8 cellular contexts compared by ENCODE assay signal in genomic region chr2:38106420-38107182, GRCh38. TPM values are rescaled to one million over a fixed set of nuclear protein-coding genes. Genes with fewer than 3 reads are reported as not detected.
DNase-seq lines count a peak whose midpoint lies in the region; ATAC-seq, FAIRE-seq and TF ChIP-seq lines count a peak whose summit lies in the region.

No MANE protein-coding gene starts in this region.

- DNase-seq in NOMO-1 treated with DMSO at 0.1 percent for 48 hours (lab: John Stamatoyannopoulos, UW; ENCODE audit: unreplicated experiment), result peak; percentile 61
- DNase-seq in epithelial cell of esophagus (ENCODE audit: low read depth), result peak; percentile 68
- DNase-seq in renal cortical epithelial cell (ENCODE audit: low read depth), result peak; percentile 91
- no peak for DNase-seq in KG1 (lab: John Stamatoyannopoulos, UW)
- DNase-seq in stimulated activated CD4-positive, alpha-beta T cell treated with anti-CD3 and anti-CD28 coated beads, Interleukin-1b, Interleukin-23, amount 100 ng/mL, for 48 hours, result no peak
- no peak for DNase-seq in small intestine

- no peaks in the 10 kb centered on the region for H3K27me3 ChIP-seq in small intestine (ENCODE audit: control insufficient read depth in 2 of 2, insufficient read depth in 2 of 2, low read length in 2 of 2)

- 63 to 83% (median 78%) methylated on average over 8 of the region's 8 CpGs for WGBS in small intestine, 3 donors

- H3K4me1 ChIP-seq in small intestine (ENCODE audit: control insufficient read depth in 2 of 2, insufficient read depth in 1 of 2, low read depth in 1 of 2, low read length in 1 of 2), result peaks cover 0 to 2% of the 10 kb centered on the region in 2 donors

- no peak for TF ChIP-seq CTCF in epithelial cell of esophagus (IDR thresholded peaks at IDR 0.05; ENCODE audit: insufficient read depth, low read depth, low read length, missing control alignments)

- FAIRE-seq in small intestine (lab: Jason Lieb, UNC), result no peak

- peak overlapping the region in 1 of 2 donors; percentile 43 for H3K27ac ChIP-seq in small intestine (ENCODE audit: low read depth in 1 of 2, low read length in 1 of 2)

- H3K36me3 ChIP-seq in small intestine (ENCODE audit: control insufficient read depth in 2 of 2, insufficient read depth in 2 of 2, low read length in 2 of 2), result no peaks in the 10 kb centered on the region

- ATAC-seq in GM18868 (IDR thresholded peaks at IDR 0.05; ENCODE audit: unreplicated experiment) (peak; percentile 63), GM18517 (IDR thresholded peaks at IDR 0.05; ENCODE audit: unreplicated experiment) (no peak)

- H3K4me3 ChIP-seq in epithelial cell of esophagus (ENCODE audit: low read length) (no peak overlapping the region), small intestine (ENCODE audit: low read depth in 1 of 2, low read length in 2 of 2) (no peak overlapping the region)

- no peaks in the 10 kb centered on the region for H3K9me3 ChIP-seq in small intestine (ENCODE audit: control insufficient read depth, low read depth)

RNA-seq across cellular contexts. Expression of gene CYP1B1, which starts 30.6 kb away (rescaled TPM):
- 18.9 and 422 TPM in 2 replicates for total RNA-seq in renal cortical epithelial cell
- 10 to 100 TPM in 1 of 3 donors, 1 to 10 TPM in 1, under 1 TPM in 1; 0.67 to 15.1 (median 1.9) TPM for polyA plus RNA-seq in small intestine

Comparison
In these comparisons a context has a peak if more than half of its experiments do, and no peak if none do; other contexts are left out.
1. DNase-seq: peak in NOMO-1 treated with DMSO at 0.1 percent for 48 hours (single experiment), epithelial cell of esophagus (single experiment) and renal cortical epithelial cell (single experiment); none in KG1 (single experiment), stimulated activated CD4-positive, alpha-beta T cell treated with anti-CD3 and anti-CD28 coated beads, Interleukin-1b, Interleukin-23, amount 100 ng/mL, for 48 hours (single experiment) and small intestine (single experiment).